Comparison of ENCODE assay signal across 14 cellular contexts in genomic region chr6:56863366-56863765, GRCh38.
A peak's percentile ranks its signal among the peaks of the same experiment; 100 is the strongest.
DNase-seq lines count a peak whose midpoint lies in the region; ATAC-seq and TF ChIP-seq lines count a peak whose summit lies in the region.
"Had no signal": no experiment of that assay in that cellular context is flagged by ENCODE, and none has a peak within 500 bp of the region (broad histone marks: within the 10 kb centered on the region; RNA-seq: fewer than 3 reads in every experiment).

No MANE protein-coding gene starts in this region.

- no peak for TF ChIP-seq CTCF in chondrocyte (IDR thresholded peaks at IDR 0.05)

- DNase-seq in AG20443 (ENCODE audit: low spot score): peak; percentile 75
- DNase-seq in MG63: peak; percentile 67
- DNase-seq in chondrocyte (ENCODE audit: low spot score): no peak
- DNase-seq in GOT3 (lab: John Stamatoyannopoulos, UW): no peak
- DNase-seq in activated CD4-positive, alpha-beta T cell treated with anti-CD3 and anti-CD28 coated beads, Interleukin-2, amount 50 U/mL, for 1 hour: no peak
- DNase-seq: activated T-cell treated with anti-CD3 and anti-CD28 coated beads, Interleukin-2, amount 50 U/mL, for 4 hours; naive thymus-derived CD4-positive, alpha-beta T cell; NCI-H1694 treated with DMSO at 0.1 percent for 48 hours; stimulated activated naive B cell treated with anti-CD40 and anti-IgM and Interleukin-4, amounts not matched to agents 10 μg/mL and 1 μg/mL and 100 μg/mL, for 72 hours; WERI-Rb-1 had no signal

- no peak overlapping the region for H3K4me3 Mint-ChIP-seq in chondrocyte (ENCODE audit: unreplicated experiment)
- H3K4me3 Mint-ChIP-seq: activated T-cell treated with anti-CD3 and anti-CD28 coated beads, Interleukin-2, amount 50 U/mL, for 4 hours; CD14-positive monocyte; naive thymus-derived CD4-positive, alpha-beta T cell; stimulated activated naive B cell treated with anti-CD40 and anti-IgM and Interleukin-4, amounts not matched to agents 10 μg/mL and 1 μg/mL and 100 μg/mL, for 72 hours had no signal

- peak overlapping the region; percentile 68 for H3K27ac Mint-ChIP-seq in chondrocyte (ENCODE audit: unreplicated experiment)
- H3K27ac Mint-ChIP-seq: CD14-positive monocyte; naive thymus-derived CD4-positive, alpha-beta T cell; stimulated activated naive B cell treated with anti-CD40 and anti-IgM and Interleukin-4, amounts not matched to agents 10 μg/mL and 1 μg/mL and 100 μg/mL, for 72 hours had no signal

- no peaks in the 10 kb centered on the region for H3K27me3 Mint-ChIP-seq in chondrocyte (ENCODE audit: low read depth)

- no peaks in the 10 kb centered on the region for H3K36me3 ChIP-seq in MG63
- H3K36me3 ChIP-seq in mesodermal cell (ENCODE audit: control insufficient read depth, insufficient read depth, low read length): no peaks in the 10 kb centered on the region
- H3K36me3 ChIP-seq: WERI-Rb-1 had no signal

- H3K4me1 Mint-ChIP-seq in chondrocyte (ENCODE audit: low read depth): peaks cover 59% of the 10 kb centered on the region
- H3K4me1 Mint-ChIP-seq: stimulated activated naive B cell treated with anti-CD40 and anti-IgM and Interleukin-4, amounts not matched to agents 10 μg/mL and 1 μg/mL and 100 μg/mL, for 72 hours had no signal

- no peak for ATAC-seq in GM21367 (IDR thresholded peaks at IDR 0.05; ENCODE audit: unreplicated experiment)
- ATAC-seq in GM18868 (IDR thresholded peaks at IDR 0.05; ENCODE audit: unreplicated experiment): no peak
- ATAC-seq: naive thymus-derived CD4-positive, alpha-beta T cell had no signal

- no CpG with 5 or more reads among the region's 1 CpG for WGBS in mesodermal cell (ENCODE audit: insufficient coverage in 2 of 2), 2 experiments

- peaks cover 2% of the 10 kb centered on the region for H3K36me3 Mint-ChIP-seq in chondrocyte (ENCODE audit: low read depth)
- H3K36me3 Mint-ChIP-seq: CD14-positive monocyte; stimulated activated naive B cell treated with anti-CD40 and anti-IgM and Interleukin-4, amounts not matched to agents 10 μg/mL and 1 μg/mL and 100 μg/mL, for 72 hours had no signal

- no peak overlapping the region for H3K4me3 ChIP-seq in MG63
- H3K4me3 ChIP-seq in mesodermal cell (ENCODE audit: extremely low read depth, insufficient read depth, low read length, poor library complexity, severe bottlenecking): no peak overlapping the region

- peak overlapping the region; percentile 56 for H3K27ac ChIP-seq in mesodermal cell (ENCODE audit: low read depth, low read length, severe bottlenecking)
- H3K27ac ChIP-seq: WERI-Rb-1 had no signal

- H3K9me3 Mint-ChIP-seq in chondrocyte (ENCODE audit: low read depth): no peaks in the 10 kb centered on the region
- H3K9me3 Mint-ChIP-seq: activated T-cell treated with anti-CD3 and anti-CD28 coated beads, Interleukin-2, amount 50 U/mL, for 4 hours; CD14-positive monocyte; stimulated activated naive B cell treated with anti-CD40 and anti-IgM and Interleukin-4, amounts not matched to agents 10 μg/mL and 1 μg/mL and 100 μg/mL, for 72 hours had no signal

- H3K27me3 ChIP-seq in MG63: no peaks in the 10 kb centered on the region

- H3K4me1 ChIP-seq in mesodermal cell (ENCODE audit: control insufficient read depth, insufficient read depth, low read length, poor library complexity, severe bottlenecking): peaks cover 39% of the 10 kb centered on the region

- H3K9me3 ChIP-seq in MG63 (no peaks in the 10 kb centered on the region), mesodermal cell (ENCODE audit: control insufficient read depth, low read length) (no peaks in the 10 kb centered on the region)

Comparison
In these comparisons a context has a peak if more than half of its experiments do, and no peak if none do; other contexts are left out.
1. DNase-seq: peak in AG20443 (single experiment) and MG63 (single experiment); none in chondrocyte (single experiment), GOT3 (single experiment) and activated CD4-positive, alpha-beta T cell treated with anti-CD3 and anti-CD28 coated beads, Interleukin-2, amount 50 U/mL, for 1 hour (single experiment).